16 cellular contexts compared by ENCODE assay signal in the genomic region with DNA sequence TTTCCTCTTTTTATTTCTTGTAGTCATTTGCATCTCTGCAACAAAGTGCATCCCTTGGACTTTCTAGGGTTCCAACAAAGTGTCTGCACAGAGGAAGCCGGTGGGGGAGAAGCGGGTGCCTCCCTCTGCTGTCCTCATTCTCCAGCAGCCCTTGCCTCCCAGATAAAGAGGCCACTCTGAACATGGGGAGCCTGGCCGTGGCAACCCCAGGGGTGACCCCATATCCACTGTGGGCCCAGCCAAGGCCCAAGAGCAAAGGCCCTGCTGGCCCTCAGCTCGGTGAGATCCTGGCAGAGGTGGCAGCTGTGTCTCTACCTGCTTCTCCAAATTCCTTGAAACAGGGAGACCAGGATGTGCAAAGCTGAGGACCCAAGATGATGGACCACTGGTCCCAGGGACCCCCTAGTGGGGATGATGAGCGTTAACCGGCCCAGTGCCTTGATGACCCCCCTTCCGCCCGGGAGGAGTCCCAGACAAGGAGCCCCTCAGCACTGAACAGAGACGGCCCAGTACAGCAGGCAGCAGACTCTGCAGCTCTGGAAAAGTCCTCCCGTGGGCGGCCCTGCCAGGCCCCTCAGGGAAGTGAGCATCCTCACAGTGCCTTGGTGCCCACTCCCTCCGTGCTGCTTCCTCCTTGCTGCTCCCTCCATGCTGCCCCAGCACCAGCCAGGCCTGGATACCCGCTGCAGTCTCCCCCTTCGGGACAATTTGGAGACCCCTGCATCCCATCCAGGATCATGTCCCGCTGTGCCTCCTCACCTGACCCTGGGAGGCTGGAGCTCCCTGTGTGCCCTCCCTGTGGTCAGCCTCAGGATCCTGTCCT.
DNase-seq lines count a peak whose midpoint lies in the region; ATAC-seq and TF ChIP-seq lines count a peak whose summit lies in the region.
"Had no signal": no experiment of that assay in that cellular context is flagged by ENCODE, and none has a peak within 500 bp of the region (broad histone marks: within the 10 kb centered on the region; RNA-seq: fewer than 3 reads in every experiment).

No MANE protein-coding gene starts in this region.

- no peak overlapping the region for H4K5ac ChIP-seq in mesendoderm (ENCODE audit: low read length)

- no peak for TF ChIP-seq CTCF in chondrocyte (IDR thresholded peaks at IDR 0.05)

- H2BK5ac ChIP-seq in mesendoderm (ENCODE audit: low read length) (no peak overlapping the region), mesenchymal stem cell (ENCODE audit: low read depth, low read length, poor library complexity, severe bottlenecking) (no peak overlapping the region)

- H3K36me3 ChIP-seq in mesendoderm (ENCODE audit: control insufficient read depth, insufficient read depth, low read length) = no peaks in the 10 kb centered on the region
- H3K36me3 ChIP-seq in mesenchymal stem cell (ENCODE audit: control insufficient read depth in 1 of 2, insufficient read depth in 2 of 2, low read depth in 1 of 2, low read length in 2 of 2) = no peaks in the 10 kb centered on the region
- H3K36me3 ChIP-seq: suprapubic skin, vagina had no signal

- DNase-seq in stimulated activated CD4-positive, alpha-beta T cell treated with anti-CD3 and anti-CD28 coated beads, Interleukin-4, amount 100 ng/mL, for 24 hours = peak; percentile 2
- no peak for DNase-seq in stimulated activated CD4-positive, alpha-beta T cell treated with anti-CD3 and anti-CD28 coated beads, Interleukin-4, amount 100 ng/mL, for 1 hour
- peak; percentile 81 for DNase-seq in chondrocyte (ENCODE audit: low spot score)
- peak; percentile 13 for DNase-seq in mesendoderm
- DNase-seq in SHP77 (lab: John Stamatoyannopoulos, UW) = no peak
- no peak for DNase-seq in mesenchymal stem cell
- DNase-seq: activated CD4-positive, alpha-beta T cell treated with anti-CD3 and anti-CD28 coated beads for 1 hour; nucleus accumbens; retina had no signal

- no peak overlapping the region for H3K18ac ChIP-seq in mesendoderm (ENCODE audit: low read length)
- no peak overlapping the region for H3K18ac ChIP-seq in mesenchymal stem cell (ENCODE audit: low read depth in 1 of 2, low read length in 2 of 2)

- H3K27me3 ChIP-seq in mesendoderm (ENCODE audit: insufficient read depth, low read length, poor library complexity) (no peaks in the 10 kb centered on the region), mesenchymal stem cell (ENCODE audit: control insufficient read depth in 1 of 2, insufficient read depth in 1 of 2, low read length in 2 of 2) (peaks cover 5 to 45% of the 10 kb centered on the region in 2 experiments)
- H3K27me3 ChIP-seq: vagina had no signal

- no peak overlapping the region for H3K4me2 ChIP-seq in mesendoderm (ENCODE audit: low read length)
- H3K4me2 ChIP-seq in mesenchymal stem cell (ENCODE audit: low read length, poor library complexity, severe bottlenecking) = no peak overlapping the region

- H4K8ac ChIP-seq in mesendoderm (ENCODE audit: low read depth, low read length) (no peak overlapping the region), mesenchymal stem cell (ENCODE audit: low read length) (no peak overlapping the region)

- peaks cover 6% of the 10 kb centered on the region for H3K9me3 ChIP-seq in mesenchymal stem cell (ENCODE audit: control insufficient read depth, low read length)
- H3K9me3 ChIP-seq: vagina had no signal

- H3K9ac ChIP-seq in mesendoderm (ENCODE audit: low read length) = no peak overlapping the region
- H3K9ac ChIP-seq in mesenchymal stem cell (ENCODE audit: low read length) = no peak overlapping the region

- ATAC-seq in GM18517 (IDR thresholded peaks at IDR 0.05; ENCODE audit: unreplicated experiment) = no peak

- H3K79me1 ChIP-seq in mesendoderm (ENCODE audit: low read length) (no peaks in the 10 kb centered on the region), mesenchymal stem cell (replicated peaks; ENCODE audit: low read length, poor library complexity, severe bottlenecking) (no peaks in the 10 kb centered on the region)

- H2BK12ac ChIP-seq in mesenchymal stem cell (ENCODE audit: low read length in 2 of 2) = no peak overlapping the region

- no CpG with 5 or more reads among the region's 15 CpGs for WGBS in mesendoderm (ENCODE audit: extremely low coverage, insufficient coverage, low lambda C conversion rate)
- WGBS in mesenchymal stem cell = 76% methylated on average over 15 of the region's 15 CpGs

- no peaks in the 10 kb centered on the region for H3K4me1 Mint-ChIP-seq in chondrocyte (ENCODE audit: low read depth)
- H3K4me1 Mint-ChIP-seq: brain; CD4-positive, alpha-beta memory T cell; IgD-negative memory B cell had no signal

- no peak overlapping the region for H2AK5ac ChIP-seq in mesendoderm (ENCODE audit: low read length)
- H2AK5ac ChIP-seq in mesenchymal stem cell (ENCODE audit: low read length, severe bottlenecking) = no peak overlapping the region

- H3K23ac ChIP-seq in mesendoderm (ENCODE audit: low read length) (no peak overlapping the region), mesenchymal stem cell (ENCODE audit: low read length in 2 of 2) (no peak overlapping the region)

- H4K91ac ChIP-seq in mesenchymal stem cell (ENCODE audit: low read length) = no peak overlapping the region

- no peak overlapping the region for H3K4me3 Mint-ChIP-seq in chondrocyte (ENCODE audit: unreplicated experiment)
- H3K4me3 Mint-ChIP-seq: brain; CD4-positive, alpha-beta memory T cell; IgD-negative memory B cell had no signal

- H2BK15ac ChIP-seq in mesendoderm (replicated peaks; ENCODE audit: low read depth) = no peak overlapping the region
- no peak overlapping the region for H2BK15ac ChIP-seq in mesenchymal stem cell (ENCODE audit: low read depth, poor library complexity, severe bottlenecking)

- H3K27ac ChIP-seq in mesendoderm (ENCODE audit: low read depth, low read length) = no peak overlapping the region
- no peak overlapping the region for H3K27ac ChIP-seq in mesenchymal stem cell (ENCODE audit: low read length, poor library complexity, severe bottlenecking)
- H3K27ac ChIP-seq: suprapubic skin, vagina had no signal

- no peak overlapping the region for H3K14ac ChIP-seq in mesenchymal stem cell (ENCODE audit: low read length in 2 of 2)

- H2BK120ac ChIP-seq in mesendoderm (ENCODE audit: low read depth, low read length) (no peak overlapping the region), mesenchymal stem cell (ENCODE audit: low read depth, low read length) (no peak overlapping the region)

- H3K27me3 Mint-ChIP-seq in chondrocyte (ENCODE audit: low read depth) = peaks cover 16% of the 10 kb centered on the region

- H3K36me3 Mint-ChIP-seq in chondrocyte (ENCODE audit: low read depth) = peaks cover 4% of the 10 kb centered on the region
- H3K36me3 Mint-ChIP-seq: brain, IgD-negative memory B cell had no signal

- H3K4ac ChIP-seq in mesendoderm (ENCODE audit: low read depth, low read length) = no peak overlapping the region
- H3K4ac ChIP-seq in mesenchymal stem cell (ENCODE audit: low read depth in 1 of 2, low read length in 2 of 2) = no peak overlapping the region

- no peak overlapping the region for H2AFZ ChIP-seq in mesenchymal stem cell (ENCODE audit: low read depth, low read length)

- no peak overlapping the region for H3K4me3 ChIP-seq in mesendoderm (ENCODE audit: low read length)
- H3K4me3 ChIP-seq in mesenchymal stem cell (ENCODE audit: insufficient read depth in 1 of 2, low read depth in 1 of 2, low read length in 2 of 2) = no peak overlapping the region
- H3K4me3 ChIP-seq: suprapubic skin, vagina had no signal

- H3K4me1 ChIP-seq in mesendoderm (ENCODE audit: control insufficient read depth, low read depth, low read length) (no peaks in the 10 kb centered on the region), mesenchymal stem cell (ENCODE audit: control insufficient read depth, insufficient read depth, low read depth, low read length) (no peaks in the 10 kb centered on the region)
- H3K4me1 ChIP-seq: suprapubic skin, vagina had no signal

- H3K27ac Mint-ChIP-seq in chondrocyte (ENCODE audit: unreplicated experiment) = no peak overlapping the region
- H3K27ac Mint-ChIP-seq: activated T-helper 2 cell treated with anti-CD3 and anti-CD28 coated beads, Interferon-gamma antibody, Interleukin-2, Interleukin-4, amounts not matched to agents 10 μg/mL and 5 μg/mL and 100 μg/mL, durations not matched to agents 14 hours and 24 hours and 36 hours; brain; CD4-positive, alpha-beta memory T cell; IgD-negative memory B cell had no signal

- H3K56ac ChIP-seq in mesendoderm (ENCODE audit: low read length) = no peak overlapping the region

- H3K9me3 Mint-ChIP-seq in chondrocyte (ENCODE audit: low read depth) = peaks cover 30% of the 10 kb centered on the region

- no peaks in the 10 kb centered on the region for H3K79me2 ChIP-seq in mesendoderm (ENCODE audit: control insufficient read depth, insufficient read depth, low read length)

Comparison
In these comparisons a context has a peak if more than half of its experiments do, and no peak if none do; other contexts are left out.
1. DNase-seq: peak in stimulated activated CD4-positive, alpha-beta T cell treated with anti-CD3 and anti-CD28 coated beads, Interleukin-4, amount 100 ng/mL, for 24 hours (single experiment), chondrocyte (single experiment) and mesendoderm (single experiment); none in stimulated activated CD4-positive, alpha-beta T cell treated with anti-CD3 and anti-CD28 coated beads, Interleukin-4, amount 100 ng/mL, for 1 hour (single experiment), SHP77 (0 of 2) and mesenchymal stem cell (single experiment).